Comparison of ENCODE assay signal across 14 cellular contexts in the genomic region with DNA sequence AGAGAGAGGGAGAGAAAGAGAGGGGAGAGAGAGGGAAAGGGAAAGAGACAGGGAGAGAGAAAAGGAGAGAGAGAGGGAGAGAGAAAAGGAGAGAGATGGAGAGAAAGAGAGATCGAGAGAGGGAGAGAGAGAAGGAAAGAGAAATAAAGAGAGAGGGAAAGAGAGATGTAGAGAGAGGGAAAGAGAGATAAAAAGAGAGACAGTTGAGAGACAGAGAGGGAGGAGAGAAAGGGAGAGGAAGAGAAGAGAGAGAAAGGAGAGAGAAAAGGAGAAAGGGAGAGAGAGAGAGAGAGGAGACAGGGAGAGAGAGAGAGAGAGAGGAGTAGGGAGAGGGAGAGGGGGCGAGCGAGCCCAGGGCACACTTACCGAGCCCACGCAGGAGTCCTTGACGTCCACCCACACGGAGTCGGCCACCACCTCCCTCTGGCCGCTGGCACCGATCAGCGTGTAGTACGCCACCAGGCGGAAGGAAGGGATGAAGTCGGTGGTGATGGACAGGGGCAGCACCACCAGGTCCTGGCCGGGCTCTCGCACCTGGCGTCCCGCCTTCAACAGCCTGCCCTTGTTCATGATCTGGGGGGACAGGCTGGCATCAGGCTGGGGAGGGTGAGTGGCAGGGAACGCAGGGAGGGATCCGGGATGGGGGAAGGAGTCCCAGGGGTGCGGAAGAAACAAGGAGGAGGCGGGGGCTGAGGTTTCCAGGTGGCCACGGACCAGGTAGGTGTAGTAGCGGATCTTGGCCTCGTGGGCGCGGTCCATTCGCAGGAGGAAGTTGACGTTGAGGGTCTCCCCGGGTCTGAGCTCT. TPM values are rescaled to one million over a fixed set of nuclear protein-coding genes. Genes with fewer than 3 reads are reported as not detected.
DNase-seq lines count a peak whose midpoint lies in the region; ATAC-seq and TF ChIP-seq lines count a peak whose summit lies in the region.
"Had no signal": no experiment of that assay in that cellular context is flagged by ENCODE, and none has a peak within 500 bp of the region (broad histone marks: within the 10 kb centered on the region; RNA-seq: fewer than 3 reads in every experiment).

No MANE protein-coding gene starts in this region.

- peak in 1 of 2 donors; percentile 27 for DNase-seq in activated T-cell treated with anti-CD3 and anti-CD28 coated beads, Interleukin-2, amount 50 U/mL, for 72 hours
- DNase-seq in activated T-cell treated with anti-CD3 and anti-CD28 coated beads, Interleukin-2, amount 50 U/mL, for 1 hour, result no peak
- DNase-seq in LNCaP clone FGC (ENCODE audit: low read depth) (no peak), iPS DF 6.9 (ENCODE audit: low read depth, low spot score) (no peak), retinal pigment epithelial cell (ENCODE audit: low read depth) (no peak), H4 (ENCODE audit: low spot score) (no peak), lower leg skin (ENCODE audit: low spot score in 2 of 2) (no peak)
- DNase-seq: AML-193, dorsolateral prefrontal cortex, NCI-H2081 had no signal

- no peaks in the 10 kb centered on the region for H3K36me3 Mint-ChIP-seq in activated T-cell treated with anti-CD3 and anti-CD28 coated beads, Interleukin-2, amount 50 U/mL, for 72 hours (ENCODE audit: insufficient read depth in 2 of 2)
- H3K36me3 Mint-ChIP-seq: activated naive CD4-positive, alpha-beta T cell treated with anti-CD3 and anti-CD28 coated beads, Interleukin-2, amount 50 U/mL, for 24 hours had no signal

- H3K4me3 ChIP-seq in LNCaP clone FGC (ENCODE audit: low read depth, low read length) (no peak overlapping the region), iPS DF 6.9 (ENCODE audit: low read length) (peak overlapping the region; percentile 26; the same call in 1 of the 2 replicates), retinal pigment epithelial cell (ENCODE audit: low read length) (no peak overlapping the region), lower leg skin (ENCODE audit: low read depth, poor library complexity, severe bottlenecking) (no peak overlapping the region)
- H3K4me3 ChIP-seq: dorsolateral prefrontal cortex, smooth muscle cell had no signal

- intact Hi-C loops in lower leg skin (cut with DNase I; ENCODE audit: low total_unique reads), result no loop called here

- peak; percentile 49 to 70 for ATAC-seq in activated T-cell treated with anti-CD3 and anti-CD28 coated beads, Interleukin-2, amount 50 U/mL, for 72 hours (replicated peaks in 1 of 2)
- ATAC-seq in GM18873 (IDR thresholded peaks at IDR 0.05; ENCODE audit: low FRiP score, unreplicated experiment), result no peak
- ATAC-seq: Panc1 had no signal

- 96% methylated on average over 1 of the region's 30 CpGs for WGBS in iPS DF 6.9 (ENCODE audit: insufficient coverage, insufficient read length)
- WGBS in lower leg skin, 2 donors, result 28 to 35% methylated on average over 30 of the region's 30 CpGs

- peak overlapping the region; percentile 51 for H3K27ac Mint-ChIP-seq in activated T-cell treated with anti-CD3 and anti-CD28 coated beads, Interleukin-2, amount 50 U/mL, for 72 hours
- H3K27ac Mint-ChIP-seq: activated naive CD4-positive, alpha-beta T cell treated with anti-CD3 and anti-CD28 coated beads, Interleukin-2, amount 50 U/mL, for 24 hours had no signal

- no peaks in the 10 kb centered on the region for H3K4me1 ChIP-seq in iPS DF 6.9 (ENCODE audit: control insufficient read depth, insufficient read depth, low read length)

- no peaks in the 10 kb centered on the region; the same call in 1 of the 2 replicates for H3K27me3 ChIP-seq in iPS DF 6.9 (ENCODE audit: control insufficient read depth, insufficient read depth, low read length)

- H3K36me3 ChIP-seq in iPS DF 6.9 (ENCODE audit: control insufficient read depth, insufficient read depth, low read length), result no peaks in the 10 kb centered on the region

- H3K27ac ChIP-seq in iPS DF 6.9 (ENCODE audit: low read length), result no peak overlapping the region
- H3K27ac ChIP-seq: dorsolateral prefrontal cortex had no signal

- H3K4me1 Mint-ChIP-seq in activated T-cell treated with anti-CD3 and anti-CD28 coated beads, Interleukin-2, amount 50 U/mL, for 72 hours (ENCODE audit: low read depth), result peaks cover 12% of the 10 kb centered on the region

- H3K27me3 Mint-ChIP-seq in activated T-cell treated with anti-CD3 and anti-CD28 coated beads, Interleukin-2, amount 50 U/mL, for 72 hours (ENCODE audit: low read depth), result peaks cover 39% of the 10 kb centered on the region

- no peak for TF ChIP-seq POLR2A in lower leg skin (IDR thresholded peaks at IDR 0.05)

- TF ChIP-seq CTCF in LNCaP clone FGC (IDR thresholded peaks at IDR 0.05; ENCODE audit: control insufficient read depth, extremely low read depth, insufficient read depth), result 0 out of 2 replicates have a peak, but pooled peaks have one; percentile 23
- peak; percentile 35 for TF ChIP-seq CTCF in retinal pigment epithelial cell (conservative IDR thresholded peaks at IDR 0.05; ENCODE audit: low read depth, low read length)
- no peak for TF ChIP-seq CTCF in lower leg skin (IDR thresholded peaks at IDR 0.05)

- H3K4me3 Mint-ChIP-seq in activated T-cell treated with anti-CD3 and anti-CD28 coated beads, Interleukin-2, amount 50 U/mL, for 72 hours, result peak overlapping the region; percentile 62 to 75
- H3K4me3 Mint-ChIP-seq: activated naive CD4-positive, alpha-beta T cell treated with anti-CD3 and anti-CD28 coated beads, Interleukin-2, amount 50 U/mL, for 24 hours had no signal

- H3K9me3 Mint-ChIP-seq in activated T-cell treated with anti-CD3 and anti-CD28 coated beads, Interleukin-2, amount 50 U/mL, for 72 hours, result no peaks in the 10 kb centered on the region
- H3K9me3 Mint-ChIP-seq: activated naive CD4-positive, alpha-beta T cell treated with anti-CD3 and anti-CD28 coated beads, Interleukin-2, amount 50 U/mL, for 24 hours had no signal

- H3K9me3 ChIP-seq in iPS DF 6.9 (ENCODE audit: control insufficient read depth, insufficient read depth, low read length), result no peaks in the 10 kb centered on the region

RNA-seq across cellular contexts. Expression of gene C3, which starts 10.0 kb away (rescaled TPM):
- total RNA-seq in activated T-cell treated with anti-CD3 and anti-CD28 coated beads, Interleukin-2, amount 50 U/mL, for 72 hours, result 1 to 10 TPM; 1.8 to 2.5 TPM
- total RNA-seq in H4 (2014; rRNA removed; shearing (Covaris generic)), result 4.7 and 9.1 TPM in 2 replicates
- total RNA-seq in lower leg skin, result 100 to 1,000 TPM in 1 of 4 donors, 10 to 100 TPM in 3; 28.8 to 155 (median 79.6) TPM

RNA-seq across cellular contexts. Expression of gene GPR108, which starts 26.9 kb away (rescaled TPM):
- total RNA-seq in activated T-cell treated with anti-CD3 and anti-CD28 coated beads, Interleukin-2, amount 50 U/mL, for 72 hours, result 100 to 1,000 TPM; 130 to 162 TPM
- 65.4 and 81.8 TPM in 2 replicates for total RNA-seq in H4 (2014; rRNA removed; shearing (Covaris generic))
- total RNA-seq in lower leg skin, result 10 to 100 TPM; 57.1 to 80.0 (median 66.9) TPM

RNA-seq across cellular contexts. Expression of gene TRIP10, which starts 29.0 kb away (rescaled TPM):
- 10 to 100 TPM; 49.0 to 68.4 TPM for total RNA-seq in activated T-cell treated with anti-CD3 and anti-CD28 coated beads, Interleukin-2, amount 50 U/mL, for 72 hours
- 29.5 and 91.7 TPM in 2 replicates for total RNA-seq in H4 (2014; rRNA removed; shearing (Covaris generic))
- 10 to 100 TPM; 41.2 to 60.2 (median 46.5) TPM for total RNA-seq in lower leg skin

RNA-seq across cellular contexts. Expression of gene TNFSF14, which starts 40.5 kb away (rescaled TPM):
- 10 to 100 TPM; 23.1 to 25.4 TPM for total RNA-seq in activated T-cell treated with anti-CD3 and anti-CD28 coated beads, Interleukin-2, amount 50 U/mL, for 72 hours
- 0.04 TPM in 1 of 2 replicates, not detected in the other for total RNA-seq in H4 (2014; rRNA removed; shearing (Covaris generic))
- under 1 TPM in 2 of 4 donors, not detected in 2; 0.03 to 0.08 TPM for total RNA-seq in lower leg skin
- total RNA-seq: smooth muscle cell had no signal

RNA-seq across cellular contexts. Expression of gene SH2D3A, which starts 56.8 kb away (rescaled TPM):
- total RNA-seq in activated T-cell treated with anti-CD3 and anti-CD28 coated beads, Interleukin-2, amount 50 U/mL, for 72 hours, result 10 to 100 TPM; 19.9 to 24.5 TPM
- total RNA-seq in H4 (2014; rRNA removed; shearing (Covaris generic)), result not detected in 2 replicates
- 100 to 1,000 TPM in 1 of 4 donors, 10 to 100 TPM in 3; 53.0 to 142 (median 62.3) TPM for total RNA-seq in lower leg skin

Comparison
In these comparisons a context has a peak if more than half of its experiments do, and no peak if none do; other contexts are left out.
1. CTCF ChIP-seq: peak in LNCaP clone FGC (single experiment) and retinal pigment epithelial cell (single experiment); none in lower leg skin (0 of 3).